Comparison of ENCODE assay signal across 18 cellular contexts in genomic region chr4:89703831-89704230, GRCh38.
"Had no signal": no experiment of that assay in that cellular context is flagged by ENCODE, and none has a peak within 500 bp of the region (broad histone marks: within the 10 kb centered on the region; RNA-seq: fewer than 3 reads in every experiment).

No MANE protein-coding gene starts in this region.

- H3K9me3 Mint-ChIP-seq: effector memory CD8-positive, alpha-beta T cell; memory B cell; mesothelial cell of epicardium; natural killer cell had no signal

- H3K27ac ChIP-seq: gastrocnemius medialis, heart right ventricle, left lung, lower lobe of right lung, stomach, thyroid gland had no signal

- H3K27me3 ChIP-seq: gastrocnemius medialis, heart right ventricle, left lung, stomach, thyroid gland had no signal

- ATAC-seq: effector memory CD8-positive, alpha-beta T cell; gastrocnemius medialis; heart right ventricle; left lung; lower lobe of right lung; natural killer cell; right cardiac atrium had no signal

- H3K9me3 ChIP-seq: gastrocnemius medialis, heart right ventricle, left lung, lower lobe of right lung, stomach, thyroid gland had no signal

- H3K4me3 ChIP-seq: gastrocnemius medialis, heart right ventricle, left lung, lower lobe of right lung, stomach, thyroid gland had no signal

- H3K36me3 ChIP-seq: gastrocnemius medialis, heart right ventricle, left lung, lower lobe of right lung, stomach, thyroid gland had no signal

- DNase-seq: effector memory CD8-positive, alpha-beta T cell; erythroblast; gastrocnemius medialis; heart right ventricle; hypothalamus; left lung; lower lobe of right lung; natural killer cell; right cardiac atrium; small intestine; stimulated activated CD4-positive, alpha-beta T cell treated with anti-CD3 and anti-CD28 coated beads, Interleukin-12 subunit alpha, Interleukin-12 subunit beta, amount 100 ng/mL, for 4 hours; stimulated activated naive CD4-positive, alpha-beta T cell; stomach; thyroid gland had no signal

- H3K27me3 Mint-ChIP-seq: memory B cell, type B pancreatic cell had no signal

- H3K36me3 Mint-ChIP-seq: memory B cell, mesothelial cell of epicardium, natural killer cell had no signal

- H3K27ac Mint-ChIP-seq: effector memory CD8-positive, alpha-beta T cell; memory B cell; mesothelial cell of epicardium; natural killer cell; type B pancreatic cell had no signal

- H3K4me3 Mint-ChIP-seq: effector memory CD8-positive, alpha-beta T cell; memory B cell; mesothelial cell of epicardium; natural killer cell; neural crest cell; type B pancreatic cell had no signal

- H3K4me1 Mint-ChIP-seq: memory B cell had no signal
